ENCODE assay signal across 9 cellular contexts in the genomic region with DNA sequence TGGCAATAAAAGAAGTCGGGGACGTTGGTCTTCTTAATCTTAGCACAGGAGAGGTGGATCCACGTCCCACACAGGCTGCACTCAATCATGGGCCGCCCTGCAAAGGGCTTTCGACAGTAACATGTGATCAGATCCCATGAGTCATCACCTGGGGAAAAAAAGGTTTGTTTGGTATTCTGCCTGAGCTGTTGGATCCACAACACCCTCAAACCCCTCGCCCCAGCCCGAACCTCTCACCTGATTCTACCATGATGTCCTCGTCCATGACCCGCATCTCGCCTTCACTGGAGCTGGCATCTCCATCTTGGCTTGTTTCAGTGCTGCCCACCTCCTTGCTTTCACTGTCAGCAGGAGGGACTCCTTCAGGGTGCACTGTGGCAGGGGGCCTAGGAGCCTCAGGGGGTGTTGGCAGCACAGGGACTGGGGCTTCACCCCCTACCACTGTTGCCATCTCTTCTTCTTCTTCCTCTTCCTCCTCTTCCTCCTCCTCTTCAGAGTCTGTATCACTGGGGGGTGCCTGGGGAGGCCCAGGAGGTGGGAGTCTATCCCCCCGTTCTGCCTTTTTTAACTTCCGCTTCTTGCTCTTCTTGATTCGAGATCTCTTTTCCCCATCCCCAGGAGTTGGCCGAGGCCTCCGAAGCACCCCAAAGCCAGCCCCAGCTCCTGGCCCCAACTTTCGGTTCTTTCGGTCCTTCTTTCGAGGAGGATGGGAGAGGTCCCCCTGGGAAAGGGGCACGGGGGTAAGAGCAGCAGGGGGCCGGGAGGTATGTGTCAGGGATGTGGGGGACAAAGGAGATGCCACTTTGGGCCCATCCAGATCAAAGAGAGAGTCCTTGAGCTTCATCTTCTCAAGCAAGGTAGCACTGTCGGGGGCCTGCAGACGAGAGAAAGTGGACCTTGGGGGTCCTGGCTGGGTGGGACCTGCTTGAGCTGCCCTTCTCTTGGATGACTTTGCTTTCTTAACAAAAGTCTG. TPM values are rescaled to one million over a fixed set of nuclear protein-coding genes. Genes with fewer than 3 reads are reported as not detected.
A peak's percentile ranks its signal among the peaks of the same experiment; 100 is the strongest.
DNase-seq lines count a peak whose midpoint lies in the region; ATAC-seq and TF ChIP-seq lines count a peak whose summit lies in the region.
"Had no signal": no experiment of that assay in that cellular context is flagged by ENCODE, and none has a peak within 500 bp of the region (broad histone marks: within the 10 kb centered on the region; RNA-seq: fewer than 3 reads in every experiment).

No MANE protein-coding gene starts in this region.

- H3K36me3 ChIP-seq in left ventricle myocardium inferior: peaks cover 31% of the 10 kb centered on the region
- peaks cover 25% of the 10 kb centered on the region for H3K36me3 ChIP-seq in right atrium auricular region
- H3K36me3 ChIP-seq in gastroesophageal sphincter: peaks cover 0 to 30% of the 10 kb centered on the region in 2 donors
- peaks cover 0 to 9% (median 4%) of the 10 kb centered on the region in 4 donors for H3K36me3 ChIP-seq in transverse colon

- peaks cover 30% of the 10 kb centered on the region for H3K36me3 Mint-ChIP-seq in activated CD4-positive, alpha-beta memory T cell treated with anti-CD3 and anti-CD28 coated beads for 36 hours

- in situ Hi-C loops in transverse colon (cut with MboI; ENCODE audit: low pct_ligation_motif_present in 1 of 4, low pct_unique_long_range_greater_than_20kb in 1 of 4, low sequenced_read_pairs in 3 of 4) (loop anchor here in 1 of 4 donors (25.0 kb wide), 1 partner anchor 901 kb away; no protein-coding TSS in a partner anchor), KBM-7 (cut with MboI; ENCODE audit: low pct_unique_long_range_greater_than_20kb, low sequenced_read_pairs) (no loop called here)

- peaks cover 2% of the 10 kb centered on the region for H3K27me3 Mint-ChIP-seq in activated CD4-positive, alpha-beta memory T cell treated with anti-CD3 and anti-CD28 coated beads for 36 hours

- H3K27ac ChIP-seq in left ventricle myocardium inferior (replicated peaks): no peak overlapping the region
- H3K27ac ChIP-seq in right atrium auricular region: no peak overlapping the region
- H3K27ac ChIP-seq in gastroesophageal sphincter: peak overlapping the region in 3 of 4 donors; percentile 94 to 98 (median 96)
- H3K27ac ChIP-seq in transverse colon: peak overlapping the region; percentile 92 to 96 (median 94)
- H3K27ac ChIP-seq in dorsolateral prefrontal cortex: peak overlapping the region in 4 of 59 donors; percentile 94 to 99 (median 96)

- TF ChIP-seq EP300 in gastroesophageal sphincter (IDR thresholded peaks at IDR 0.05) (no peak), transverse colon (IDR thresholded peaks at IDR 0.05; ENCODE audit: low read depth) (no peak)

- CTCF ChIA-PET in activated CD4-positive, alpha-beta memory T cell treated with anti-CD3 and anti-CD28 coated beads for 36 hours (lab: Charles Lee): interaction anchor here (4.4 kb wide), 1 partner anchor 16 kb away, joined by 34 read pairs; a partner anchor contains a TSS

- H3K4me1 Mint-ChIP-seq in activated CD4-positive, alpha-beta memory T cell treated with anti-CD3 and anti-CD28 coated beads for 36 hours (ENCODE audit: low read depth): peaks cover 58% of the 10 kb centered on the region

- no peak for TF ChIP-seq CTCF in left ventricle myocardium inferior (IDR thresholded peaks at IDR 0.05; ENCODE audit: borderline replicate concordance)
- TF ChIP-seq CTCF in right atrium auricular region (IDR thresholded peaks at IDR 0.05): no peak
- TF ChIP-seq CTCF in gastroesophageal sphincter (IDR thresholded peaks at IDR 0.05): no peak
- TF ChIP-seq CTCF in transverse colon (IDR thresholded peaks at IDR 0.05): no peak
- no peak for TF ChIP-seq CTCF in dorsolateral prefrontal cortex (IDR thresholded peaks at IDR 0.05 in 54 of 56, conservative IDR thresholded peaks at IDR 0.05 in 2 of 56; ENCODE audit: low read depth in 1 of 56, partially characterized antibody in 56 of 56)

- H3K9me3 Mint-ChIP-seq in activated CD4-positive, alpha-beta memory T cell treated with anti-CD3 and anti-CD28 coated beads for 36 hours: no peaks in the 10 kb centered on the region

- H3K4me3 ChIP-seq in left ventricle myocardium inferior (peak overlapping the region; percentile 79), right atrium auricular region (no peak overlapping the region), gastroesophageal sphincter (no peak overlapping the region), transverse colon (no peak overlapping the region), dorsolateral prefrontal cortex (peak overlapping the region in 8 of 59 donors; percentile 88 to 98 (median 93))

- no peak for ATAC-seq in gastroesophageal sphincter

- intact Hi-C loops in left ventricle myocardium inferior (cut with micrococcal nuclease): no loop called here
- intact Hi-C loops in activated CD4-positive, alpha-beta memory T cell treated with anti-CD3 and anti-CD28 coated beads for 36 hours (cut with micrococcal nuclease): no loop called here
- intact Hi-C loops in transverse colon (cut with DNase I; ENCODE audit: low total_unique reads): no loop called here
- intact Hi-C loops in dorsolateral prefrontal cortex (cut with DNase I): loop anchor here in 1 of 2 donors (2.0 kb wide), 1 partner anchor 15 kb away; no protein-coding TSS in a partner anchor

- POLR2A ChIA-PET in activated CD4-positive, alpha-beta memory T cell treated with anti-CD3 and anti-CD28 coated beads for 36 hours (lab: Charles Lee): interaction anchor here (5.8 kb wide), 1 partner anchor 14 kb away, joined by 33 read pairs; a partner anchor contains a TSS

- H3K4me1 ChIP-seq in left ventricle myocardium inferior (peaks cover 80% of the 10 kb centered on the region), right atrium auricular region (peaks cover 0 to 57% of the 10 kb centered on the region in 2 donors), gastroesophageal sphincter (peaks cover 3 to 75% (median 33%) of the 10 kb centered on the region in 3 donors), transverse colon (peaks cover 40 to 67% (median 49%) of the 10 kb centered on the region in 4 donors)

- 51 to 64% methylated on average over 6 to 10 of the region's 22 CpGs for WGBS in gastroesophageal sphincter (ENCODE audit: low coverage in 1 of 2), 2 donors
- 81 to 100% methylated on average over 5 to 22 of the region's 22 CpGs for WGBS in transverse colon (ENCODE audit: low coverage in 1 of 2), 2 donors

- DNase-seq in left ventricle myocardium inferior (no peak), right atrium auricular region (ENCODE audit: low spot score) (no peak), transverse colon (no peak), dorsolateral prefrontal cortex (no peak), KBM-7 (no peak), H4 (ENCODE audit: low spot score) (no peak)
- DNase-seq in activated CD4-positive, alpha-beta memory T cell treated with anti-CD3 and anti-CD28 coated beads for 36 hours: no peak
- DNase-seq: NCI-H69 had no signal

- peak overlapping the region; percentile 16 for H3K4me3 Mint-ChIP-seq in activated CD4-positive, alpha-beta memory T cell treated with anti-CD3 and anti-CD28 coated beads for 36 hours

- peak overlapping the region; percentile 48 for H3K27ac Mint-ChIP-seq in activated CD4-positive, alpha-beta memory T cell treated with anti-CD3 and anti-CD28 coated beads for 36 hours

- H3K27me3 ChIP-seq in left ventricle myocardium inferior (ENCODE audit: low read depth) (no peaks in the 10 kb centered on the region), right atrium auricular region (no peaks in the 10 kb centered on the region), gastroesophageal sphincter (no peaks in the 10 kb centered on the region), transverse colon (no peaks in the 10 kb centered on the region), dorsolateral prefrontal cortex (no peaks in the 10 kb centered on the region)

- H3K9me3 ChIP-seq in left ventricle myocardium inferior (replicated peaks) (no peaks in the 10 kb centered on the region), right atrium auricular region (no peaks in the 10 kb centered on the region), gastroesophageal sphincter (no peaks in the 10 kb centered on the region), transverse colon (no peaks in the 10 kb centered on the region)

- TF ChIP-seq POLR2A in gastroesophageal sphincter (IDR thresholded peaks at IDR 0.05) (no peak), transverse colon (IDR thresholded peaks at IDR 0.05) (no peak)

RNA-seq across cellular contexts. Expression of a gene that starts 1.7 kb away (rescaled TPM):
- total RNA-seq in left ventricle myocardium inferior: 19.8 TPM
- total RNA-seq in right atrium auricular region: 10 to 100 TPM; 18.1 to 19.9 TPM
- total RNA-seq in activated CD4-positive, alpha-beta memory T cell treated with anti-CD3 and anti-CD28 coated beads for 36 hours: 10 to 100 TPM; 44.7 to 48.2 TPM
- 10 to 100 TPM; 33.0 to 53.9 (median 45.0) TPM for total RNA-seq in gastroesophageal sphincter
- total RNA-seq in transverse colon: 100 to 1,000 TPM in 2 of 4 donors, 10 to 100 TPM in 2; 35.9 to 182 (median 69.2) TPM
- total RNA-seq in dorsolateral prefrontal cortex: 10 to 100 TPM; 31.9 to 83.9 (median 51.7) TPM
- total RNA-seq in H4 (2014; rRNA removed; shearing (Covaris generic)): 24.8 and 36.1 TPM in 2 replicates

RNA-seq across cellular contexts. Expression of a gene that starts 3.3 kb away (rescaled TPM):
- total RNA-seq in left ventricle myocardium inferior (22.0 TPM), right atrium auricular region (10 to 100 TPM in 1 of 2 donors, 1 to 10 TPM in 1; 10.0 to 22.4 TPM), gastroesophageal sphincter (10 to 100 TPM; 29.4 to 38.2 (median 31.0) TPM), transverse colon (10 to 100 TPM; 20.6 to 33.5 (median 27.8) TPM), dorsolateral prefrontal cortex (10 to 100 TPM; 21.3 to 54.1 (median 37.2) TPM)
- total RNA-seq in activated CD4-positive, alpha-beta memory T cell treated with anti-CD3 and anti-CD28 coated beads for 36 hours: 10 to 100 TPM; 24.0 to 28.7 TPM
- total RNA-seq in H4 (2014; rRNA removed; shearing (Covaris generic)): 37.5 and 45.3 TPM in 2 replicates

RNA-seq across cellular contexts. Expression of a gene that starts 6.3 kb away (rescaled TPM):
- total RNA-seq in left ventricle myocardium inferior (394 TPM), right atrium auricular region (100 to 1,000 TPM; 226 to 469 TPM), gastroesophageal sphincter (100 to 1,000 TPM; 289 to 437 (median 386) TPM), transverse colon (100 to 1,000 TPM; 209 to 479 (median 394) TPM), dorsolateral prefrontal cortex (100 to 1,000 TPM; 350 to 533 (median 438) TPM)
- 100 to 1,000 TPM; 188 to 199 TPM for total RNA-seq in activated CD4-positive, alpha-beta memory T cell treated with anti-CD3 and anti-CD28 coated beads for 36 hours
- 396 and 471 TPM in 2 replicates for total RNA-seq in H4 (2014; rRNA removed; shearing (Covaris generic))

RNA-seq across cellular contexts. Expression of a gene that starts 15.6 kb away (rescaled TPM):
- total RNA-seq in left ventricle myocardium inferior (105 TPM), right atrium auricular region (10 to 100 TPM; 55.0 to 77.2 TPM), gastroesophageal sphincter (10 to 100 TPM; 33.8 to 66.3 (median 52.5) TPM), transverse colon (100 to 1,000 TPM in 1 of 4 donors, 10 to 100 TPM in 3; 52.3 to 113 (median 60.4) TPM), dorsolateral prefrontal cortex (100 to 1,000 TPM in 47 of 120 experiments, 10 to 100 TPM in 73; 77.6 to 126 (median 98.2) TPM)
- total RNA-seq in activated CD4-positive, alpha-beta memory T cell treated with anti-CD3 and anti-CD28 coated beads for 36 hours: 100 to 1,000 TPM; 155 to 164 TPM
- 18.2 and 19.8 TPM in 2 replicates for total RNA-seq in H4 (2014; rRNA removed; shearing (Covaris generic))

RNA-seq across cellular contexts. Expression of a gene that starts 16.0 kb away (rescaled TPM):
- total RNA-seq in left ventricle myocardium inferior (62.5 TPM), right atrium auricular region (10 to 100 TPM; 28.1 to 70.7 TPM), gastroesophageal sphincter (10 to 100 TPM; 29.6 to 36.8 (median 33.8) TPM), transverse colon (10 to 100 TPM in 3 of 4 donors, 1 to 10 TPM in 1; 4.9 to 36.2 (median 30.3) TPM), dorsolateral prefrontal cortex (10 to 100 TPM; 25.8 to 51.7 (median 36.8) TPM)
- 10 to 100 TPM; 49.6 to 52.4 TPM for total RNA-seq in activated CD4-positive, alpha-beta memory T cell treated with anti-CD3 and anti-CD28 coated beads for 36 hours
- 25.1 and 30.0 TPM in 2 replicates for total RNA-seq in H4 (2014; rRNA removed; shearing (Covaris generic))

Comparison
In these comparisons a context has a peak if more than half of its experiments do, and no peak if none do; other contexts are left out.
1. H3K27ac ChIP-seq: peak in gastroesophageal sphincter (3 of 4) and transverse colon (4 of 4); none in left ventricle myocardium inferior (single experiment) and right atrium auricular region (0 of 2).